In genomic region chr1:236394016-236394481, GRCh38 we compare ENCODE assay signal across 8 cellular contexts. TPM values are rescaled to one million over a fixed set of nuclear protein-coding genes. Genes with fewer than 3 reads are reported as not detected.
DNase-seq lines count a peak whose midpoint lies in the region; ATAC-seq and TF ChIP-seq lines count a peak whose summit lies in the region.

Gene EDARADD, plus strand, starts transcription at chr1:236394286. Its CDS starts 159 bp downstream, at chr1:236394445.

- H3K36me3 Mint-ChIP-seq in CD4-positive, CD25-positive, alpha-beta regulatory T cell = no peaks in the 10 kb centered on the region
- H3K36me3 Mint-ChIP-seq in nephron progenitor cell (ENCODE audit: low read depth) = peaks cover 5% of the 10 kb centered on the region

- DNase-seq in CD4-positive, CD25-positive, alpha-beta regulatory T cell = no peak
- DNase-seq in M059J (ENCODE audit: low read depth) (peak; percentile 66), colonic mucosa (no peak), nephron progenitor cell (no peak), NCI-H1048 (lab: John Stamatoyannopoulos, UW) (no peak), cerebellum (ENCODE audit: low spot score) (no peak)

- peak within 1 kb of the TSS; percentile 90 to 93 (median 92) for H3K4me3 Mint-ChIP-seq in CD4-positive, CD25-positive, alpha-beta regulatory T cell
- peak within 1 kb of the TSS; percentile 88 for H3K4me3 Mint-ChIP-seq in nephron progenitor cell

- peaks cover 0 to 4% (median 0%) of the 10 kb centered on the region in 7 donors for H3K9me3 Mint-ChIP-seq in CD4-positive, CD25-positive, alpha-beta regulatory T cell
- no peaks in the 10 kb centered on the region for H3K9me3 Mint-ChIP-seq in nephron progenitor cell

- H3K27ac ChIP-seq in CD4-positive, CD25-positive, alpha-beta regulatory T cell (ENCODE audit: insufficient read depth, low read length, poor library complexity, severe bottlenecking) = peak within 1 kb of the TSS; percentile 53
- no peak within 1 kb of the TSS for H3K27ac ChIP-seq in colonic mucosa

- intact Hi-C loops in colonic mucosa (cut with DNase I) = no loop called here

- H3K4me1 ChIP-seq in CD4-positive, CD25-positive, alpha-beta regulatory T cell (ENCODE audit: control insufficient read depth, insufficient read depth, low read length, poor library complexity, severe bottlenecking) = peaks cover 20% of the 10 kb centered on the region
- no peaks in the 10 kb centered on the region for H3K4me1 ChIP-seq in colonic mucosa

- no peaks in the 10 kb centered on the region for H3K9me3 ChIP-seq in CD4-positive, CD25-positive, alpha-beta regulatory T cell (ENCODE audit: control insufficient read depth in 2 of 2, low read length in 2 of 2)
- no peaks in the 10 kb centered on the region for H3K9me3 ChIP-seq in colonic mucosa

- H3K9ac ChIP-seq in colonic mucosa (ENCODE audit: low read depth in 2 of 2, low read length in 2 of 2) = peak within 1 kb of the TSS in 1 of 2 donors; percentile 56

- H3K27me3 Mint-ChIP-seq in CD4-positive, CD25-positive, alpha-beta regulatory T cell = peaks cover 47% of the 10 kb centered on the region
- H3K27me3 Mint-ChIP-seq in nephron progenitor cell (ENCODE audit: low read depth, poor library complexity) = peaks cover 41% of the 10 kb centered on the region

- no peak for TF ChIP-seq CTCF in colonic mucosa (IDR thresholded peaks at IDR 0.05)
- no peak for TF ChIP-seq CTCF in nephron progenitor cell (IDR thresholded peaks at IDR 0.05)

- peak within 1 kb of the TSS; percentile 81 for H3K4me3 ChIP-seq in CD4-positive, CD25-positive, alpha-beta regulatory T cell (ENCODE audit: low read depth, low read length)
- H3K4me3 ChIP-seq in colonic mucosa = peak within 1 kb of the TSS; percentile 45

- peaks cover 7% of the 10 kb centered on the region for H3K27me3 ChIP-seq in CD4-positive, CD25-positive, alpha-beta regulatory T cell (ENCODE audit: control insufficient read depth, insufficient read depth, low read length)
- H3K27me3 ChIP-seq in colonic mucosa = peaks cover 23% of the 10 kb centered on the region

- H3K27ac Mint-ChIP-seq in CD4-positive, CD25-positive, alpha-beta regulatory T cell = peak within 1 kb of the TSS in 2 of 3 donors; percentile 79 to 81
- no peak within 1 kb of the TSS for H3K27ac Mint-ChIP-seq in nephron progenitor cell

- peaks cover 11 to 28% (median 19%) of the 10 kb centered on the region in 4 donors for H3K4me1 Mint-ChIP-seq in CD4-positive, CD25-positive, alpha-beta regulatory T cell
- H3K4me1 Mint-ChIP-seq in nephron progenitor cell = peaks cover 36% of the 10 kb centered on the region

- ATAC-seq in CD4-positive, CD25-positive, alpha-beta regulatory T cell (ENCODE audit: low read depth in 2 of 2) = no peak
- ATAC-seq in GM21381 (IDR thresholded peaks at IDR 0.05; ENCODE audit: unreplicated experiment) = no peak
- no peak for ATAC-seq in HG03432 (IDR thresholded peaks at IDR 0.05; ENCODE audit: unreplicated experiment)

- no peaks in the 10 kb centered on the region for H3K36me3 ChIP-seq in CD4-positive, CD25-positive, alpha-beta regulatory T cell (ENCODE audit: control insufficient read depth, insufficient read depth, low read length)
- H3K36me3 ChIP-seq in colonic mucosa = no peaks in the 10 kb centered on the region

RNA-seq across cellular contexts. Expression of gene EDARADD, which starts in this region (rescaled TPM):
- total RNA-seq in CD4-positive, CD25-positive, alpha-beta regulatory T cell = 5.0 TPM
- polyA plus RNA-seq in CD4-positive, CD25-positive, alpha-beta regulatory T cell = 1 to 10 TPM; 2.5 to 5.7 (median 4.3) TPM
- total RNA-seq in M059J (2014; rRNA removed; shearing (Covaris generic)) = 0.05 and 1.2 TPM in 2 replicates
- total RNA-seq in colonic mucosa (under 1 TPM; 0.17 to 0.27 TPM), cerebellum (1.3 TPM)
